ENCODE assay signal across 13 cellular contexts in the genomic region with DNA sequence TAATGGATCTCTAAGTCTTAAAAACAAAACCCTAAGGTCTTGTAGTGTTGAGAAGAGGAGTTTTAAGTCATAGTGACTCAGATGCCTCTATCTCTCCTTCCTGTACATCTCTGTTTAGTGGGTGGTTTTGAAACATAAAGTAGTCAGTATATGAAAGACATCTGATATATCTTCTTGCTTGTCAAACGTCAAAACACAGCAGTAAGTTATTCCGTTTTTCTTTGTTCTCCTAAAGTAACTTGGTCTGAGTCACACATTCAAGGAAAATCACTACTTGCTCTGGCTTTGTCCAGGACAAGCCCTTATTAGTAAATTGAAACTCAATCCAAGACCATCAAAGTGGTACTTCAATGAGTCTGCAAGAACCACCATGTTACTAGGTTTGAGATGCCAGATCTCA.
"Had no signal": no experiment of that assay in that cellular context is flagged by ENCODE, and none has a peak within 500 bp of the region (broad histone marks: within the 10 kb centered on the region; RNA-seq: fewer than 3 reads in every experiment).

No MANE protein-coding gene starts in this region.

- H3K4me1 ChIP-seq: gastroesophageal sphincter, left ventricle myocardium inferior, sigmoid colon, SJCRH30 had no signal

- DNase-seq: activated CD4-positive, alpha-beta T cell treated with anti-CD3 and anti-CD28 coated beads for 1 hour; central memory CD4-positive, alpha-beta T cell; effector CD4-positive, alpha-beta T cell; islet precursor cell; left ventricle myocardium inferior; mesenchymal stem cell; sigmoid colon; SJCRH30; stimulated activated CD4-positive, alpha-beta T cell treated with anti-CD3 and anti-CD28 coated beads, Interleukin-2, amount 100 ng/mL, for 24 hours; stimulated activated naive CD4-positive, alpha-beta T cell had no signal

- H3K27ac ChIP-seq: coronary artery, gastroesophageal sphincter, left ventricle myocardium inferior, sigmoid colon, SJCRH30, thoracic aorta had no signal

- H3K27me3 ChIP-seq: gastroesophageal sphincter, sigmoid colon, SJCRH30 had no signal

- H3K9me3 ChIP-seq: gastroesophageal sphincter, sigmoid colon, SJCRH30, thoracic aorta had no signal

- ATAC-seq: gastroesophageal sphincter had no signal
